In genomic region chr2:33530614-33531344, GRCh38 we compare ENCODE assay signal across 15 cellular contexts. TPM values are rescaled to one million over a fixed set of nuclear protein-coding genes. Genes with fewer than 3 reads are reported as not detected.
A peak's percentile ranks its signal among the peaks of the same experiment; 100 is the strongest.
DNase-seq lines count a peak whose midpoint lies in the region; ATAC-seq and TF ChIP-seq lines count a peak whose summit lies in the region.
"Had no signal": no experiment of that assay in that cellular context is flagged by ENCODE, and none has a peak within 500 bp of the region (broad histone marks: within the 10 kb centered on the region; RNA-seq: fewer than 3 reads in every experiment).

No MANE protein-coding gene starts in this region.

- H3K4me3 ChIP-seq in uterus = no peak overlapping the region
- H3K4me3 ChIP-seq: A549, SJCRH30 had no signal

- intact Hi-C loops in activated CD8-positive, alpha-beta T cell treated with anti-CD3 and anti-CD28 coated beads for 36 hours (cut with micrococcal nuclease) = no loop called here
- intact Hi-C loops in uterus (cut with DNase I; ENCODE audit: low total_unique reads) = no loop called here

- H3K27me3 ChIP-seq in uterus = no peaks in the 10 kb centered on the region
- H3K27me3 ChIP-seq: SJCRH30 had no signal

- no peak for ATAC-seq in stimulated activated naive CD8-positive, alpha-beta T cell treated with anti-CD3 and anti-CD28 coated beads, Interleukin-15, amount 100 ng/mL, for 72 hours
- peak; percentile 35 for ATAC-seq in HG02852 (IDR thresholded peaks at IDR 0.05; ENCODE audit: unreplicated experiment)
- no peak for ATAC-seq in T-helper 17 cell
- ATAC-seq in activated CD8-positive, alpha-beta T cell treated with anti-CD3 and anti-CD28 coated beads for 36 hours = no peak
- ATAC-seq: natural killer cell treated with Interleukin-12 subunit alpha and Interleukin-12 subunit beta and Interleukin-15 and Interleukin-18, amount 100 ng/mL, for 72 hours; WTC11 had no signal

- no peaks in the 10 kb centered on the region for H3K36me3 ChIP-seq in uterus
- H3K36me3 ChIP-seq: SJCRH30 had no signal

- TF ChIP-seq CTCF in activated CD8-positive, alpha-beta T cell treated with anti-CD3 and anti-CD28 coated beads for 36 hours (IDR thresholded peaks at IDR 0.05) = no peak
- no peak for TF ChIP-seq CTCF in uterus (IDR thresholded peaks at IDR 0.05)

- no peak for DNase-seq in stimulated activated naive CD8-positive, alpha-beta T cell treated with anti-CD3 and anti-CD28 coated beads, Interleukin-15, amount 100 ng/mL, for 72 hours
- DNase-seq in T-helper 17 cell (no peak), uterus (no peak), T-helper 2 cell (no peak)
- DNase-seq in activated CD8-positive, alpha-beta T cell treated with anti-CD3 and anti-CD28 coated beads for 36 hours = no peak
- no peak for DNase-seq in stimulated activated CD4-positive, alpha-beta T cell treated with anti-CD3 and anti-CD28 coated beads, Interleukin-12 subunit alpha, Interleukin-12 subunit beta, amount 100 ng/mL, for 4 hours
- DNase-seq: activated T-cell treated with anti-CD3 and anti-CD28 coated beads for 4 hours, NCI-H1417 treated with DMSO at 0.1 percent for 48 hours had no signal

- POLR2A ChIA-PET in activated CD8-positive, alpha-beta T cell treated with anti-CD3 and anti-CD28 coated beads for 36 hours (lab: Charles Lee) = no interaction called here

- CTCF ChIA-PET in activated CD8-positive, alpha-beta T cell treated with anti-CD3 and anti-CD28 coated beads for 36 hours (lab: Charles Lee) = no interaction called here

- H3K9me3 ChIP-seq in T-helper 17 cell (ENCODE audit: control insufficient read depth, low read length, poor library complexity, severe bottlenecking) = no peaks in the 10 kb centered on the region
- no peaks in the 10 kb centered on the region for H3K9me3 ChIP-seq in uterus
- H3K9me3 ChIP-seq: A549 had no signal

- H3K27me3 Mint-ChIP-seq in stimulated activated naive CD8-positive, alpha-beta T cell treated with anti-CD3 and anti-CD28 coated beads, Interleukin-15, Interleukin-2, amounts not matched to agents 100 ng/mL and 50 ng/mL, for 24 hours = no peaks in the 10 kb centered on the region
- no peaks in the 10 kb centered on the region for H3K27me3 Mint-ChIP-seq in stimulated activated naive CD8-positive, alpha-beta T cell treated with anti-CD3 and anti-CD28 coated beads, Interleukin-15, amount 100 ng/mL, for 72 hours
- no peaks in the 10 kb centered on the region for H3K27me3 Mint-ChIP-seq in T-helper 17 cell
- no peaks in the 10 kb centered on the region for H3K27me3 Mint-ChIP-seq in activated CD8-positive, alpha-beta T cell treated with anti-CD3 and anti-CD28 coated beads for 36 hours
- H3K27me3 Mint-ChIP-seq: type B pancreatic cell had no signal

- peak overlapping the region; percentile 24 for H3K4me3 Mint-ChIP-seq in stimulated activated naive CD8-positive, alpha-beta T cell treated with anti-CD3 and anti-CD28 coated beads, Interleukin-15, Interleukin-2, amounts not matched to agents 100 ng/mL and 50 ng/mL, for 24 hours
- peak overlapping the region in 1 of 2 donors; percentile 19 for H3K4me3 Mint-ChIP-seq in stimulated activated naive CD8-positive, alpha-beta T cell treated with anti-CD3 and anti-CD28 coated beads, Interleukin-15, amount 100 ng/mL, for 72 hours
- no peak overlapping the region for H3K4me3 Mint-ChIP-seq in T-helper 17 cell
- H3K4me3 Mint-ChIP-seq in activated CD8-positive, alpha-beta T cell treated with anti-CD3 and anti-CD28 coated beads for 36 hours = no peak overlapping the region
- H3K4me3 Mint-ChIP-seq: natural killer cell treated with Interleukin-12 subunit alpha and Interleukin-12 subunit beta and Interleukin-15 and Interleukin-18, amount 100 ng/mL, for 72 hours; type B pancreatic cell; WTC11 had no signal

- peaks cover 47% of the 10 kb centered on the region for H3K4me1 Mint-ChIP-seq in stimulated activated naive CD8-positive, alpha-beta T cell treated with anti-CD3 and anti-CD28 coated beads, Interleukin-15, Interleukin-2, amounts not matched to agents 100 ng/mL and 50 ng/mL, for 24 hours (ENCODE audit: low read depth)
- peaks cover 32% of the 10 kb centered on the region for H3K4me1 Mint-ChIP-seq in stimulated activated naive CD8-positive, alpha-beta T cell treated with anti-CD3 and anti-CD28 coated beads, Interleukin-15, amount 100 ng/mL, for 72 hours
- H3K4me1 Mint-ChIP-seq in T-helper 17 cell = peaks cover 6% of the 10 kb centered on the region
- peaks cover 10% of the 10 kb centered on the region for H3K4me1 Mint-ChIP-seq in activated CD8-positive, alpha-beta T cell treated with anti-CD3 and anti-CD28 coated beads for 36 hours (ENCODE audit: low read depth)

- no peak for TF ChIP-seq POLR2A in uterus (IDR thresholded peaks at IDR 0.05)

- no peaks in the 10 kb centered on the region for H3K9me3 Mint-ChIP-seq in stimulated activated naive CD8-positive, alpha-beta T cell treated with anti-CD3 and anti-CD28 coated beads, Interleukin-15, Interleukin-2, amounts not matched to agents 100 ng/mL and 50 ng/mL, for 24 hours
- H3K9me3 Mint-ChIP-seq in stimulated activated naive CD8-positive, alpha-beta T cell treated with anti-CD3 and anti-CD28 coated beads, Interleukin-15, amount 100 ng/mL, for 72 hours = no peaks in the 10 kb centered on the region
- no peaks in the 10 kb centered on the region for H3K9me3 Mint-ChIP-seq in activated CD8-positive, alpha-beta T cell treated with anti-CD3 and anti-CD28 coated beads for 36 hours
- H3K9me3 Mint-ChIP-seq: natural killer cell treated with Interleukin-12 subunit alpha and Interleukin-12 subunit beta and Interleukin-15 and Interleukin-18, amount 100 ng/mL, for 72 hours; type B pancreatic cell; WTC11 had no signal

- peaks cover 19% of the 10 kb centered on the region for H3K36me3 Mint-ChIP-seq in stimulated activated naive CD8-positive, alpha-beta T cell treated with anti-CD3 and anti-CD28 coated beads, Interleukin-15, Interleukin-2, amounts not matched to agents 100 ng/mL and 50 ng/mL, for 24 hours (ENCODE audit: low read depth)
- peaks cover 3% of the 10 kb centered on the region for H3K36me3 Mint-ChIP-seq in T-helper 17 cell (ENCODE audit: low read depth)
- no peaks in the 10 kb centered on the region for H3K36me3 Mint-ChIP-seq in activated CD8-positive, alpha-beta T cell treated with anti-CD3 and anti-CD28 coated beads for 36 hours (ENCODE audit: low read depth)
- H3K36me3 Mint-ChIP-seq: type B pancreatic cell, WTC11 had no signal

- H3K4me1 ChIP-seq in uterus = no peaks in the 10 kb centered on the region

- H3K27ac ChIP-seq in uterus = no peak overlapping the region
- H3K27ac ChIP-seq: A549 had no signal

- H3K27ac Mint-ChIP-seq in stimulated activated naive CD8-positive, alpha-beta T cell treated with anti-CD3 and anti-CD28 coated beads, Interleukin-15, Interleukin-2, amounts not matched to agents 100 ng/mL and 50 ng/mL, for 24 hours = peak overlapping the region; percentile 83
- H3K27ac Mint-ChIP-seq in stimulated activated naive CD8-positive, alpha-beta T cell treated with anti-CD3 and anti-CD28 coated beads, Interleukin-15, amount 100 ng/mL, for 72 hours = no peak overlapping the region
- peak overlapping the region; percentile 47 for H3K27ac Mint-ChIP-seq in T-helper 17 cell
- H3K27ac Mint-ChIP-seq in activated CD8-positive, alpha-beta T cell treated with anti-CD3 and anti-CD28 coated beads for 36 hours = no peak overlapping the region
- H3K27ac Mint-ChIP-seq: natural killer cell treated with Interleukin-12 subunit alpha and Interleukin-12 subunit beta and Interleukin-15 and Interleukin-18, amount 100 ng/mL, for 72 hours; type B pancreatic cell; WTC11 had no signal

RNA-seq across cellular contexts. Expression of gene RASGRP3, which starts 54.3 kb away (rescaled TPM):
- total RNA-seq in T-helper 17 cell = 10 to 100 TPM in 1 of 2 donors, 1 to 10 TPM in 1; 3.9 to 13.5 TPM
- total RNA-seq in activated CD8-positive, alpha-beta T cell treated with anti-CD3 and anti-CD28 coated beads for 36 hours = 1 to 10 TPM in 1 of 2 experiments, under 1 TPM in 1; 0.98 to 1.6 TPM
- 10 to 100 TPM in 2 of 4 donors, 1 to 10 TPM in 2; 2.6 to 42.7 (median 8.6) TPM for total RNA-seq in uterus

Comparison
In these comparisons a context has a peak if more than half of its experiments do, and no peak if none do; other contexts are left out.
1. H3K27ac Mint-ChIP-seq: peak in stimulated activated naive CD8-positive, alpha-beta T cell treated with anti-CD3 and anti-CD28 coated beads, Interleukin-15, Interleukin-2, amounts not matched to agents 100 ng/mL and 50 ng/mL, for 24 hours (single experiment) and T-helper 17 cell (single experiment); none in stimulated activated naive CD8-positive, alpha-beta T cell treated with anti-CD3 and anti-CD28 coated beads, Interleukin-15, amount 100 ng/mL, for 72 hours (0 of 2) and activated CD8-positive, alpha-beta T cell treated with anti-CD3 and anti-CD28 coated beads for 36 hours (single experiment).